In genomic region chr12:76085159-76085868, GRCh38 we compare ENCODE assay signal across 8 cellular contexts. TPM values are rescaled to one million over a fixed set of nuclear protein-coding genes. Genes with fewer than 3 reads are reported as not detected.
DNase-seq lines count a peak whose midpoint lies in the region; ATAC-seq lines count a peak whose summit lies in the region.

No MANE protein-coding gene starts in this region.

- H3K36me3 ChIP-seq in KOPT-K1 (ENCODE audit: insufficient read depth, low read length) = peaks cover 25% of the 10 kb centered on the region
- no peaks in the 10 kb centered on the region for H3K36me3 ChIP-seq in urinary bladder (ENCODE audit: insufficient read depth)

- H3K36me3 Mint-ChIP-seq in naive thymus-derived CD8-positive, alpha-beta T cell = peaks cover 0 to 6% (median 0%) of the 10 kb centered on the region in 3 donors

- peak overlapping the region; percentile 64 to 100 (median 100) for H3K27ac Mint-ChIP-seq in naive thymus-derived CD8-positive, alpha-beta T cell

- peak overlapping the region; percentile 95 to 100 (median 99) for H3K4me3 Mint-ChIP-seq in naive thymus-derived CD8-positive, alpha-beta T cell

- no peaks in the 10 kb centered on the region for H3K27me3 Mint-ChIP-seq in naive thymus-derived CD8-positive, alpha-beta T cell

- peaks cover 22 to 56% (median 50%) of the 10 kb centered on the region in 4 donors for H3K4me1 Mint-ChIP-seq in naive thymus-derived CD8-positive, alpha-beta T cell

- H3K4me3 ChIP-seq in urinary bladder (ENCODE audit: low read depth, low read length) = peak overlapping the region; percentile 85

- no peaks in the 10 kb centered on the region for H3K9me3 ChIP-seq in KOPT-K1 (ENCODE audit: insufficient read depth, low read length, poor library complexity, severe bottlenecking)

- no peaks in the 10 kb centered on the region for H3K4me1 ChIP-seq in urinary bladder (ENCODE audit: insufficient read depth)

- peak; percentile 22 for DNase-seq in NCI-H146 (lab: John Stamatoyannopoulos, UW)
- no peak for DNase-seq in NCI-H146 treated with DMSO at 0.1 percent for 48 hours (lab: John Stamatoyannopoulos, UW; ENCODE audit: unreplicated experiment)
- DNase-seq in activated CD4-positive, alpha-beta T cell treated with anti-CD3 and anti-CD28 coated beads for 48 hours = peak; percentile 47
- DNase-seq in epithelial cell of prostate (ENCODE audit: low read depth, low spot score) = no peak
- DNase-seq in naive thymus-derived CD8-positive, alpha-beta T cell = peak in 8 of 10 donors; percentile 42 to 85 (median 66)

- H3K9me3 Mint-ChIP-seq in naive thymus-derived CD8-positive, alpha-beta T cell = no peaks in the 10 kb centered on the region

- H3K27ac ChIP-seq in KOPT-K1 (ENCODE audit: low read depth, low read length, poor library complexity, severe bottlenecking) (peak overlapping the region; percentile 98), epithelial cell of prostate (peak overlapping the region; percentile 87), urinary bladder (ENCODE audit: low read depth) (peak overlapping the region; percentile 99)

- POLR2A ChIA-PET in naive thymus-derived CD8-positive, alpha-beta T cell (lab: Charles Lee) = interaction anchor here (2.2 kb wide), 2 partner anchors 474 to 574 kb away, joined by 5 to 10 read pairs; partner anchors contain the start of genes KRR1 and OSBPL8

- ATAC-seq in GM21576 (IDR thresholded peaks at IDR 0.05; ENCODE audit: unreplicated experiment) = peak; percentile 21
- peak; percentile 44 for ATAC-seq in naive thymus-derived CD8-positive, alpha-beta T cell

- WGBS in urinary bladder = 2% methylated on average over 23 of the region's 23 CpGs

RNA-seq across cellular contexts. Expression of gene NAP1L1, which starts 0.8 kb away (rescaled TPM):
- 100 to 1,000 TPM; 772 to 820 TPM for total RNA-seq in naive thymus-derived CD8-positive, alpha-beta T cell
- polyA plus RNA-seq in naive thymus-derived CD8-positive, alpha-beta T cell = 100 to 1,000 TPM; 199 to 224 (median 210) TPM
- 358 TPM for total RNA-seq in urinary bladder
- polyA plus RNA-seq in urinary bladder = 334 TPM

RNA-seq across cellular contexts. Expression of gene PHLDA1, which starts 53.7 kb away (rescaled TPM):
- total RNA-seq in naive thymus-derived CD8-positive, alpha-beta T cell = 1 to 10 TPM; 1.1 to 1.2 TPM
- polyA plus RNA-seq in naive thymus-derived CD8-positive, alpha-beta T cell = under 1 TPM; 0.04 to 0.13 (median 0.12) TPM
- 26.4 TPM for total RNA-seq in urinary bladder
- 9.8 TPM for polyA plus RNA-seq in urinary bladder

Comparison
In these comparisons a context has a peak if more than half of its experiments do, and no peak if none do; other contexts are left out.
1. DNase-seq: peak in NCI-H146 (single experiment), activated CD4-positive, alpha-beta T cell treated with anti-CD3 and anti-CD28 coated beads for 48 hours (single experiment) and naive thymus-derived CD8-positive, alpha-beta T cell (8 of 10); none in NCI-H146 treated with DMSO at 0.1 percent for 48 hours (single experiment) and epithelial cell of prostate (single experiment).
2. RNA of gene PHLDA1, which starts 53.7 kb away (total RNA-seq): 26.4 TPM in urinary bladder (single experiment); 1.1 to 1.2 TPM in naive thymus-derived CD8-positive, alpha-beta T cell; every median in the first group is over 10 times any median in the second.
3. Peak in every context shown above with its lines, with median percentiles within 50 percentile points of each other: H3K27ac ChIP-seq.